ENCODE assay signal across 9 cellular contexts in genomic region chr20:10447028-10447427, GRCh38. TPM values are rescaled to one million over a fixed set of nuclear protein-coding genes. Genes with fewer than 3 reads are reported as not detected.
DNase-seq lines count a peak whose midpoint lies in the region; ATAC-seq, FAIRE-seq and TF ChIP-seq lines count a peak whose summit lies in the region.
"Had no signal": no experiment of that assay in that cellular context is flagged by ENCODE, and none has a peak within 500 bp of the region (broad histone marks: within the 10 kb centered on the region; RNA-seq: fewer than 3 reads in every experiment).

No MANE protein-coding gene starts in this region.

- H3K9me3 ChIP-seq in A673 (ENCODE audit: low read depth, low read length, poor library complexity, severe bottlenecking), result no peaks in the 10 kb centered on the region
- no peaks in the 10 kb centered on the region for H3K9me3 ChIP-seq in gastrocnemius medialis
- H3K9me3 ChIP-seq: neutrophil had no signal

- FAIRE-seq in GM18507 (lab: Jason Lieb, UNC), result peak; percentile 96

- intact Hi-C loops in A673 (cut with micrococcal nuclease; ENCODE audit: unreplicated experiment), result no loop called here
- intact Hi-C loops in gastrocnemius medialis (cut with DNase I; ENCODE audit: low total_unique reads), result no loop called here

- no peak for TF ChIP-seq CTCF in A673 (conservative IDR thresholded peaks at IDR 0.05; ENCODE audit: low read depth, low read length)
- no peak for TF ChIP-seq CTCF in gastrocnemius medialis (IDR thresholded peaks at IDR 0.05 in 4 of 5, conservative IDR thresholded peaks at IDR 0.05 in 1 of 5)

- no peak for TF ChIP-seq POLR2A in gastrocnemius medialis (IDR thresholded peaks at IDR 0.05)

- POLR2A ChIA-PET in A673 (lab: Charles Lee; ENCODE audit: low non-redundant PET), result no interaction called here

- H3K4me3 ChIP-seq in A673 (ENCODE audit: low read depth, low read length, poor library complexity, severe bottlenecking), result peak overlapping the region; percentile 19
- no peak overlapping the region for H3K4me3 ChIP-seq in gastrocnemius medialis

- CTCF ChIA-PET in A673 (lab: Charles Lee), result no interaction called here

- DNase-seq in A673 (ENCODE audit: low spot score), result peak; percentile 84
- DNase-seq in GM18507 (ENCODE audit: extremely low spot score, insufficient read length, low read depth), result no peak
- peak; percentile 50 for DNase-seq in NCI-H1694 treated with DMSO at 0.1 percent for 48 hours (lab: John Stamatoyannopoulos, UW)
- peak; percentile 28 for DNase-seq in activated CD4-positive, alpha-beta T cell treated with anti-CD3 and anti-CD28 coated beads, Interleukin-2, amount 50 U/mL, for 1 hour
- DNase-seq in fibroblast of peridontal ligament (ENCODE audit: extremely low read depth), result peak; percentile 92
- peak; percentile 32 for DNase-seq in superior temporal gyrus (ENCODE audit: extremely low spot score)
- DNase-seq in gastrocnemius medialis, result no peak

- ATAC-seq in HG02852 (IDR thresholded peaks at IDR 0.05; ENCODE audit: unreplicated experiment) (peak; percentile 99), gastrocnemius medialis (no peak)

- H3K27me3 ChIP-seq in A673 (replicated peaks; ENCODE audit: insufficient read depth, low read depth, low read length, poor library complexity) (no peaks in the 10 kb centered on the region), gastrocnemius medialis (no peaks in the 10 kb centered on the region)
- H3K27me3 ChIP-seq: neutrophil had no signal

- no TSS peak for BruUV-seq in A673 (replicated peaks; lab: Mats Ljungman, UMichigan)

- no peaks in the 10 kb centered on the region for H3K36me3 ChIP-seq in A673 (ENCODE audit: insufficient read depth, low read length, poor library complexity, severe bottlenecking)
- no peaks in the 10 kb centered on the region for H3K36me3 ChIP-seq in gastrocnemius medialis
- H3K36me3 ChIP-seq: neutrophil had no signal

- in situ Hi-C loops in gastrocnemius medialis (cut with MboI; ENCODE audit: low sequenced_read_pairs in 4 of 4), result loop anchor here in 1 of 4 donors (25.0 kb wide), 1 partner anchor 1440 kb away; no protein-coding TSS in a partner anchor

- H3K27ac ChIP-seq in A673 (ENCODE audit: low read depth, low read length, poor library complexity, severe bottlenecking) (peak overlapping the region; percentile 41), gastrocnemius medialis (no peak overlapping the region)
- H3K27ac ChIP-seq: neutrophil had no signal

- H3K4me1 ChIP-seq in A673 (ENCODE audit: insufficient read depth, low read length, poor library complexity, severe bottlenecking) (peaks cover 29% of the 10 kb centered on the region), gastrocnemius medialis (no peaks in the 10 kb centered on the region)

RNA-seq across cellular contexts. Expression of gene SLX4IP, which starts 11.9 kb away (rescaled TPM):
- total RNA-seq in A673 (2021) (8.5 and 9.8 TPM in 2 replicates), gastrocnemius medialis (1 to 10 TPM in 1 of 4 donors, under 1 TPM in 3; 0.22 to 1.3 (median 0.71) TPM)

RNA-seq across cellular contexts. Expression of gene MKKS, which starts 13.0 kb away (rescaled TPM):
- 29.2 and 31.9 TPM in 2 replicates for total RNA-seq in A673 (2021)
- total RNA-seq in gastrocnemius medialis, result 10 to 100 TPM in 3 of 4 donors, 1 to 10 TPM in 1; 8.1 to 15.2 (median 14.6) TPM

Comparison
In these comparisons a context has a peak if more than half of its experiments do, and no peak if none do; other contexts are left out.
1. DNase-seq: peak in A673 (single experiment), NCI-H1694 treated with DMSO at 0.1 percent for 48 hours (single experiment), activated CD4-positive, alpha-beta T cell treated with anti-CD3 and anti-CD28 coated beads, Interleukin-2, amount 50 U/mL, for 1 hour (single experiment), fibroblast of peridontal ligament (single experiment) and superior temporal gyrus (single experiment); none in GM18507 (single experiment) and gastrocnemius medialis (0 of 2).